In the genomic region with DNA sequence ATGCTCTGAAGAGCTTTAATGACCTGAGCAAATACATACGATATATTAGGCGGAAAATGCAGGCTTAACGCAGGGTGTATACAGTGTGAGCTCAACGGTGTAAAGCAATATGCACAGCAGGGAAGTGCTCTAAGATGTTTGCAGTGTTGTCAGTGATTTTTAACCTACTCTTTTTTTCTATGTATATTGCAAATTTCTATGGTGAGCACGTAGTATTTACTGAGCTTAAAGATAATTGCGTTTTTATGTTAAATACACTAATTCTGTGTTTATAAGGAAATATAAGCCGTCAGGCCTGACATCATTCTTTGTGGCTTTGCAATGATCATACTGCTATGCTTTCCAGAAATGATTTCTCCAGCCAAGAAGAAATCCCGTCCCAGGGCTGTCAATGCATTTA, we compare ENCODE assay signal across 24 cellular contexts. TPM values are rescaled to one million over a fixed set of nuclear protein-coding genes. Genes with fewer than 3 reads are reported as not detected.
"Had no signal": no experiment of that assay in that cellular context is flagged by ENCODE, and none has a peak within 500 bp of the region (broad histone marks: within the 10 kb centered on the region; RNA-seq: fewer than 3 reads in every experiment).

No MANE protein-coding gene starts in this region.

- H3K36me3 Mint-ChIP-seq: activated CD4-positive, alpha-beta memory T cell treated with anti-CD3 and anti-CD28 coated beads for 36 hours; immature natural killer cell; natural killer cell had no signal

- H3K36me3 ChIP-seq: tibial nerve had no signal

- H3K4me1 Mint-ChIP-seq: activated CD4-positive, alpha-beta T cell treated with anti-CD3 and anti-CD28 coated beads, Interleukin-2, amount 10 ng/mL, durations not matched to agents 24 days and 14 days; activated T-helper 17 cell treated with anti-CD3 and anti-CD28 coated beads, Interleukin-2, amount 50 U/mL, for 72 hours; immature natural killer cell; natural killer cell had no signal

- H3K4me3 ChIP-seq: heart left ventricle, spleen, tibial nerve had no signal

- DNase-seq: activated CD4-positive, alpha-beta memory T cell treated with anti-CD3 and anti-CD28 coated beads for 36 hours; activated CD4-positive, alpha-beta T cell treated with anti-CD3 and anti-CD28 coated beads, Interleukin-2, amount 10 ng/mL, durations not matched to agents 24 days and 14 days; activated CD4-positive, CD25-positive, alpha-beta regulatory T cell treated with anti-CD3 and anti-CD28 coated beads, Interleukin-2, amount 50 U/mL, for 72 hours; activated CD8-positive, alpha-beta memory T cell treated with anti-CD3 and anti-CD28 coated beads, Interleukin-2, amount 50 U/mL, for 48 hours; activated gamma-delta T cell treated with Interleukin-2 at 50 U/mL for 16 hours; activated naive CD4-positive, alpha-beta T cell treated with anti-CD3 and anti-CD28 coated beads, Interleukin-2, amount 50 U/mL, for 16 hours; activated T-cell treated with anti-CD3 and anti-CD28 coated beads, Interleukin-2, amount 50 U/mL, for 4 hours; amniotic stem cell; caudate nucleus; foreskin fibroblast; heart left ventricle; hypothalamus; immature natural killer cell; natural killer cell; posterior cingulate gyrus; right cardiac atrium; spleen; stimulated activated naive CD4-positive, alpha-beta T cell treated with Interleukin-2 at 50 U/mL for 16 hours had no signal

- H3K4me3 Mint-ChIP-seq: activated CD4-positive, alpha-beta memory T cell treated with anti-CD3 and anti-CD28 coated beads for 36 hours; activated CD4-positive, alpha-beta T cell treated with anti-CD3 and anti-CD28 coated beads, Interleukin-2, amount 10 ng/mL, durations not matched to agents 24 days and 14 days; activated T-cell treated with anti-CD3 and anti-CD28 coated beads, Interleukin-2, amount 50 U/mL, for 4 hours; activated T-helper 17 cell treated with anti-CD3 and anti-CD28 coated beads, Interleukin-2, amount 50 U/mL, for 72 hours; immature natural killer cell; memory B cell; natural killer cell had no signal

- H3K9me3 Mint-ChIP-seq: activated CD4-positive, alpha-beta memory T cell treated with anti-CD3 and anti-CD28 coated beads for 36 hours; activated CD4-positive, alpha-beta T cell treated with anti-CD3 and anti-CD28 coated beads, Interleukin-2, amount 10 ng/mL, durations not matched to agents 24 days and 14 days; activated T-cell treated with anti-CD3 and anti-CD28 coated beads, Interleukin-2, amount 50 U/mL, for 4 hours; activated T-helper 17 cell treated with anti-CD3 and anti-CD28 coated beads, Interleukin-2, amount 50 U/mL, for 72 hours; immature natural killer cell; memory B cell; natural killer cell had no signal

- H3K27me3 Mint-ChIP-seq: memory B cell had no signal

- H3K27me3 ChIP-seq: heart left ventricle, spleen, tibial nerve had no signal

- FAIRE-seq: endothelial cell of umbilical vein, urothelium cell line had no signal

- H3K27ac ChIP-seq: heart left ventricle, spleen, tibial nerve had no signal

- H3K4me1 ChIP-seq: spleen, tibial nerve had no signal

- H3K9me3 ChIP-seq: heart left ventricle, spleen, tibial nerve had no signal

- H3K27ac Mint-ChIP-seq: activated CD4-positive, alpha-beta memory T cell treated with anti-CD3 and anti-CD28 coated beads for 36 hours; activated CD4-positive, alpha-beta T cell treated with anti-CD3 and anti-CD28 coated beads, Interleukin-2, amount 10 ng/mL, durations not matched to agents 24 days and 14 days; activated T-helper 17 cell treated with anti-CD3 and anti-CD28 coated beads, Interleukin-2, amount 50 U/mL, for 72 hours; immature natural killer cell; memory B cell; natural killer cell had no signal

- ATAC-seq: activated T-cell treated with anti-CD3 and anti-CD28 coated beads, Interleukin-2, amount 50 U/mL, for 4 hours; activated T-helper 17 cell treated with anti-CD3 and anti-CD28 coated beads, Interleukin-2, amount 50 U/mL, for 72 hours; esophagus mucosa; natural killer cell; right cardiac atrium had no signal

RNA-seq across cellular contexts. Expression of a gene that starts 42.0 kb away (rescaled TPM):
- total RNA-seq: endothelial cell of umbilical vein had no signal
- polyA plus RNA-seq: endothelial cell of umbilical vein had no signal
